15 cellular contexts compared by ENCODE assay signal in genomic region chr6:162058281-162058875, GRCh38.
DNase-seq lines count a peak whose midpoint lies in the region; ATAC-seq and TF ChIP-seq lines count a peak whose summit lies in the region.
"Had no signal": no experiment of that assay in that cellular context is flagged by ENCODE, and none has a peak within 500 bp of the region (broad histone marks: within the 10 kb centered on the region; RNA-seq: fewer than 3 reads in every experiment).

No MANE protein-coding gene starts in this region.

- H3K27ac ChIP-seq in SJSA1: no peak overlapping the region
- H3K27ac ChIP-seq in heart right ventricle: peak overlapping the region in 2 of 10 donors; percentile 12 to 32
- H3K27ac ChIP-seq: esophagus muscularis mucosa, HL-60 had no signal

- H3K4me3 ChIP-seq in SJSA1 (no peak overlapping the region), heart right ventricle (no peak overlapping the region)
- H3K4me3 ChIP-seq: esophagus muscularis mucosa had no signal

- intact Hi-C loops in heart right ventricle (cut with DNase I): no loop called here

- H3K36me3 ChIP-seq in SJSA1: no peaks in the 10 kb centered on the region
- no peaks in the 10 kb centered on the region for H3K36me3 ChIP-seq in heart right ventricle
- H3K36me3 ChIP-seq: esophagus muscularis mucosa had no signal

- 80 to 84% methylated on average over 11 of the region's 11 CpGs for WGBS in heart right ventricle, 2 donors

- ATAC-seq in heart right ventricle (peak; percentile 52 to 92 (median 80)), HG03378 (IDR thresholded peaks at IDR 0.05; ENCODE audit: unreplicated experiment) (no peak)
- ATAC-seq: stimulated activated naive B cell treated with anti-CD40 and anti-IgM and Interleukin-4, amounts not matched to agents 10 μg/mL and 1 μg/mL and 100 μg/mL, for 72 hours had no signal

- TF ChIP-seq CTCF in heart right ventricle (IDR thresholded peaks at IDR 0.05): no peak
- no peak for TF ChIP-seq CTCF in GM20000 (IDR thresholded peaks at IDR 0.05; ENCODE audit: extremely low read depth, missing control alignments)

- H3K9me3 ChIP-seq in SJSA1 (replicated peaks) (no peaks in the 10 kb centered on the region), heart right ventricle (no peaks in the 10 kb centered on the region)
- H3K9me3 ChIP-seq: esophagus muscularis mucosa had no signal

- peak; percentile 40 for DNase-seq in ELF-1 (ENCODE audit: low read depth, low spot score)
- peak; percentile 18 to 50 for DNase-seq in SJSA1 (ENCODE audit: low read depth in 1 of 2, low spot score in 2 of 2)
- DNase-seq in heart right ventricle: peak; percentile 17 to 34
- DNase-seq in myocyte (ENCODE audit: low read depth): peak; percentile 39
- DNase-seq in GOT3 (lab: John Stamatoyannopoulos, UW): no peak
- DNase-seq in GM20000 (ENCODE audit: low spot score): no peak
- no peak for DNase-seq in NCI-H146 treated with DMSO at 0.1 percent for 48 hours (lab: John Stamatoyannopoulos, UW; ENCODE audit: unreplicated experiment)
- DNase-seq: activated CD4-positive, CD25-positive, alpha-beta regulatory T cell; activated naive CD8-positive, alpha-beta T cell treated with anti-CD3 and anti-CD28 coated beads for 36 hours; DND-41; stimulated activated CD4-positive, alpha-beta T cell treated with anti-CD3 and anti-CD28 coated beads, Interleukin-4, amount 100 ng/mL, for 24 hours; stimulated activated naive B cell treated with anti-CD40 and anti-IgM and Interleukin-4, amounts not matched to agents 10 μg/mL and 1 μg/mL and 100 μg/mL, for 72 hours had no signal

- H3K27me3 ChIP-seq in SJSA1 (replicated peaks) (no peaks in the 10 kb centered on the region), heart right ventricle (no peaks in the 10 kb centered on the region)
- H3K27me3 ChIP-seq: esophagus muscularis mucosa had no signal

- H3K4me1 ChIP-seq in SJSA1 (replicated peaks) (no peaks in the 10 kb centered on the region; the same call in 1 of the 2 replicates), heart right ventricle (peaks cover 0 to 22% (median 7%) of the 10 kb centered on the region in 9 donors)

Comparison
In these comparisons a context has a peak if more than half of its experiments do, and no peak if none do; other contexts are left out.
1. DNase-seq: peak in ELF-1 (single experiment), SJSA1 (2 of 2), heart right ventricle (2 of 2) and myocyte (single experiment); none in GOT3 (single experiment), GM20000 (single experiment) and NCI-H146 treated with DMSO at 0.1 percent for 48 hours (single experiment).